In the genomic region with DNA sequence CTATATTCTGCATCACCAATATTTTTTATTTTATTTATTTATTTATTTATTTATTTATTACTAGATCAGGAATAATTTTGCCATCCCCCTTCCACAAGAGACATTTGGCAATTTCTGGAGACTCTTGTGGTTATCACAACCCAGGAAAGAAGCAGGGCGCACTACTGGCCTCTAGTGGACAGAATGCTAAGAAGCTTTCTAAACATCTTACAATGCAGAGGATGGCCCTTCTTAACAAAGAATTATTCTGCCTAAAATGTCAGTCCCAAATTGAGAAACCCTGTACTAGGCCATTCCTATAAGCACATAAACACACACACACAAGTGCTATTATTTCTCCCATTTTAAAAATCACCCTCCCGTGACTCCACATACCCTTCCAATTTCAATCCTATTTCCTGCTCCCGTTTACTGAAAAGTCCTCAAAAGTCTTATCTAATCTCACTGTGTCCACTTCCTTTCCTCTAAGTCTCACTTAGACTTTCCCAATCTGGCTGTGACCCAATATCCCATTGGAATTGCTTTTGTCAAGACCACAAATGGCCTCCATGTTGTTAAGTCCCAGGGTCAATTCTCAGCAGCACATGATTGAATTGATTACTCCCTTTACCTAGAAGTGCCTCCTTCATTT, we compare ENCODE assay signal across 8 cellular contexts. TPM values are rescaled to one million over a fixed set of nuclear protein-coding genes. Genes with fewer than 3 reads are reported as not detected.
DNase-seq lines count a peak whose midpoint lies in the region; ATAC-seq and TF ChIP-seq lines count a peak whose summit lies in the region.

No MANE protein-coding gene starts in this region.

- ATAC-seq in stimulated activated naive B cell treated with anti-CD40 and anti-IgM and Interleukin-4, amounts not matched to agents 10 μg/mL and 1 μg/mL and 100 μg/mL, for 72 hours (replicated peaks) = peak; percentile 51 to 61
- no peak for ATAC-seq in HG02884 (IDR thresholded peaks at IDR 0.05; ENCODE audit: unreplicated experiment)

- DNase-seq in AML-193 (lab: John Stamatoyannopoulos, UW) = peak; percentile 45 to 58
- DNase-seq in GM23248 = peak; percentile 85
- DNase-seq in NCI-H446 (lab: John Stamatoyannopoulos, UW) = peak; percentile 49 to 76
- DNase-seq in activated CD4-positive, alpha-beta T cell treated with anti-CD3 and anti-CD28 coated beads, Interleukin-2, amount 50 U/mL, for 48 hours = peak; percentile 69 to 74
- peak; percentile 83 for DNase-seq in endodermal cell
- DNase-seq in middle frontal gyrus (ENCODE audit: extremely low spot score, low spot score) = peak; percentile 73
- DNase-seq in stimulated activated naive B cell treated with anti-CD40 and anti-IgM and Interleukin-4, amounts not matched to agents 10 μg/mL and 1 μg/mL and 100 μg/mL, for 72 hours = peak; percentile 8

- H3K79me2 ChIP-seq in GM23248 (ENCODE audit: insufficient read depth) = no peaks in the 10 kb centered on the region

- TF ChIP-seq CTCF in endodermal cell (conservative IDR thresholded peaks at IDR 0.05) = peak; percentile 96

- no peaks in the 10 kb centered on the region for H3K4me1 Mint-ChIP-seq in endodermal cell
- no peaks in the 10 kb centered on the region for H3K4me1 Mint-ChIP-seq in stimulated activated naive B cell treated with anti-CD40 and anti-IgM and Interleukin-4, amounts not matched to agents 10 μg/mL and 1 μg/mL and 100 μg/mL, for 72 hours

- H3K27ac Mint-ChIP-seq in endodermal cell = no peak overlapping the region
- H3K27ac Mint-ChIP-seq in stimulated activated naive B cell treated with anti-CD40 and anti-IgM and Interleukin-4, amounts not matched to agents 10 μg/mL and 1 μg/mL and 100 μg/mL, for 72 hours = no peak overlapping the region

- H3K27me3 ChIP-seq in GM23248 (replicated peaks; ENCODE audit: insufficient read depth) = no peaks in the 10 kb centered on the region
- no peaks in the 10 kb centered on the region for H3K27me3 ChIP-seq in endodermal cell (ENCODE audit: control insufficient read depth, insufficient read depth, low read length, poor library complexity, severe bottlenecking)

- H3K27ac ChIP-seq in GM23248 (no peak overlapping the region), endodermal cell (ENCODE audit: low read depth, low read length) (no peak overlapping the region)

- H3K4me1 ChIP-seq in GM23248 (ENCODE audit: insufficient read depth) = no peaks in the 10 kb centered on the region
- no peaks in the 10 kb centered on the region for H3K4me1 ChIP-seq in endodermal cell (ENCODE audit: control insufficient read depth, insufficient read depth, low read length)

- H3K4me3 Mint-ChIP-seq in endodermal cell = no peak overlapping the region
- H3K4me3 Mint-ChIP-seq in stimulated activated naive B cell treated with anti-CD40 and anti-IgM and Interleukin-4, amounts not matched to agents 10 μg/mL and 1 μg/mL and 100 μg/mL, for 72 hours = no peak overlapping the region

- H3K9me3 Mint-ChIP-seq in endodermal cell = no peaks in the 10 kb centered on the region
- H3K9me3 Mint-ChIP-seq in stimulated activated naive B cell treated with anti-CD40 and anti-IgM and Interleukin-4, amounts not matched to agents 10 μg/mL and 1 μg/mL and 100 μg/mL, for 72 hours = no peaks in the 10 kb centered on the region

- WGBS in GM23248 (ENCODE audit: low coverage in 1 of 2, low lambda C conversion rate in 2 of 2, missing lambda C conversion rate in 2 of 2), 2 experiments = 50% methylated on average over 3 of the region's 3 CpGs
- 51 to 56% methylated on average over 3 of the region's 3 CpGs for WGBS in endodermal cell (ENCODE audit: insufficient coverage in 1 of 2, insufficient read length in 1 of 2), 2 experiments

- H3F3A ChIP-seq in GM23248 (ENCODE audit: insufficient read depth) = no peaks in the 10 kb centered on the region

- peak overlapping the region; percentile 18; the same call in 1 of the 2 replicates for H2AFZ ChIP-seq in GM23248

- H3K36me3 ChIP-seq in GM23248 (ENCODE audit: low read depth) = no peaks in the 10 kb centered on the region
- no peaks in the 10 kb centered on the region for H3K36me3 ChIP-seq in endodermal cell (ENCODE audit: control insufficient read depth, insufficient read depth, low read length)

- H3K9me3 ChIP-seq in GM23248 (ENCODE audit: low read depth) = no peaks in the 10 kb centered on the region
- no peaks in the 10 kb centered on the region for H3K9me3 ChIP-seq in endodermal cell (ENCODE audit: control insufficient read depth, low read length)

- H3K36me3 Mint-ChIP-seq in endodermal cell (ENCODE audit: low read depth) = no peaks in the 10 kb centered on the region
- H3K36me3 Mint-ChIP-seq in stimulated activated naive B cell treated with anti-CD40 and anti-IgM and Interleukin-4, amounts not matched to agents 10 μg/mL and 1 μg/mL and 100 μg/mL, for 72 hours = no peaks in the 10 kb centered on the region

- no peaks in the 10 kb centered on the region for H3K9me2 ChIP-seq in GM23248 (ENCODE audit: insufficient read depth)

- in situ Hi-C loops in GM23248 (cut with MboI) = loop anchor here (10.0 kb wide), 1 partner anchor 418 kb away; no protein-coding TSS in a partner anchor

- H3K9ac ChIP-seq in GM23248 = no peak overlapping the region
- H3K9ac ChIP-seq in endodermal cell (ENCODE audit: extremely low read depth, low read length, poor library complexity, severe bottlenecking) = no peak overlapping the region

- no peak overlapping the region for H3K4me2 ChIP-seq in GM23248 (ENCODE audit: unreplicated experiment)

- H4K20me1 ChIP-seq in GM23248 (ENCODE audit: insufficient read depth) = no peaks in the 10 kb centered on the region

- no peaks in the 10 kb centered on the region for H3K27me3 Mint-ChIP-seq in endodermal cell (ENCODE audit: insufficient read depth)
- peaks cover 0 to 4% of the 10 kb centered on the region in 2 donors for H3K27me3 Mint-ChIP-seq in stimulated activated naive B cell treated with anti-CD40 and anti-IgM and Interleukin-4, amounts not matched to agents 10 μg/mL and 1 μg/mL and 100 μg/mL, for 72 hours

- no peak overlapping the region for H3K4me3 ChIP-seq in GM23248
- no peak overlapping the region for H3K4me3 ChIP-seq in endodermal cell (ENCODE audit: low read length)

RNA-seq across cellular contexts. Expression of gene RNF11, which starts 43.7 kb away (rescaled TPM):
- 120 and 128 TPM in 2 replicates for total RNA-seq in GM23248 (2014; rRNA removed; shearing (Covaris generic))
- polyA plus RNA-seq in GM23248 (2016; fragmentation: Nextera tagmentation; extraction: Ambion mirVana) = 93.2 and 94.1 TPM in 2 replicates
- 100 to 1,000 TPM in 1 of 2 donors, 10 to 100 TPM in 1; 84.1 to 103 TPM for total RNA-seq in endodermal cell
- 68.5 TPM for polyA plus RNA-seq in endodermal cell (2013, experiment 1 of 2)
- polyA plus RNA-seq in endodermal cell (2013, experiment 2 of 2) = 68.6 TPM

Comparison
In these comparisons a context has a peak if more than half of its experiments do, and no peak if none do; other contexts are left out.
1. DNase-seq: peak in every context shown above with its lines; median percentile 85 in GM23248; 83 in endodermal cell; 73 in middle frontal gyrus; 72 in activated CD4-positive, alpha-beta T cell treated with anti-CD3 and anti-CD28 coated beads, Interleukin-2, amount 50 U/mL, for 48 hours; 62 in NCI-H446; 52 in AML-193; 8 in stimulated activated naive B cell treated with anti-CD40 and anti-IgM and Interleukin-4, amounts not matched to agents 10 μg/mL and 1 μg/mL and 100 μg/mL, for 72 hours.